2 cellular contexts compared by ENCODE assay signal in the genomic region with DNA sequence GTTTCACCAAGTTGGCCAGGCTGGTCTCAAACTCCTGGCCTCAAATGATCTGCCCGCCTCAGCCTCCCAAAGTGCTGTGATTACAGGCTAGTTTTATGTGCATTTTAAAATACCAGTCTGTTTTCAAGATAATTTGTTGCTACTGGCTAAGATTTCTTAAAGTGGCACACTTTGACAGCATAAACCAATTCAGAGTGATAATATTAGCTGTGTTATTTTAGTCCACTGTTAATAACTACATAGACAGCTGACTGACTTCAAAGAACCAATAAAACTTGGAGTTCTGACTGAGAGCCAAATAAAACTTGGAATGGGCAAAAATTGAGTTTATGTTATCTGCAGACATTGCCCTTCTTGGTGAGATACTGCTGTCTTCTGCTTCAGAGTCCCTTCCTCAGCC.
TF ChIP-seq lines count a peak whose summit lies in the region.

No MANE protein-coding gene starts in this region.

TF ChIP-seq in SK-N-SH, 30 proteins besides CTCF, POLR2A, EP300 and RAD21 (continued from another document):
- TF ChIP-seq, protein P1, sequence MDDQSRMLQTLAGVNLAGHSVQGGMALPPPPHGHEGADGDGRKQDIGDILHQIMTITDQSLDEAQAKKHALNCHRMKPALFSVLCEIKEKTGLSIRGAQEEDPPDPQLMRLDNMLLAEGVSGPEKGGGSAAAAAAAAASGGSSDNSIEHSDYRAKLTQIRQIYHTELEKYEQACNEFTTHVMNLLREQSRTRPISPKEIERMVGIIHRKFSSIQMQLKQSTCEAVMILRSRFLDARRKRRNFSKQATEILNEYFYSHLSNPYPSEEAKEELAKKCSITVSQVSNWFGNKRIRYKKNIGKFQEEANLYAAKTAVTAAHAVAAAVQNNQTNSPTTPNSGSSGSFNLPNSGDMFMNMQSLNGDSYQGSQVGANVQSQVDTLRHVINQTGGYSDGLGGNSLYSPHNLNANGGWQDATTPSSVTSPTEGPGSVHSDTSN (IDR thresholded peaks at IDR 0.05), result no peak
- TF ChIP-seq FOSL2 (IDR thresholded peaks at IDR 0.05; ENCODE audit: borderline replicate concordance, low read depth), result no peak
- TF ChIP-seq RXRA (IDR thresholded peaks at IDR 0.05; ENCODE audit: borderline replicate concordance, low read depth), result no peak
- TF ChIP-seq, protein P2, sequence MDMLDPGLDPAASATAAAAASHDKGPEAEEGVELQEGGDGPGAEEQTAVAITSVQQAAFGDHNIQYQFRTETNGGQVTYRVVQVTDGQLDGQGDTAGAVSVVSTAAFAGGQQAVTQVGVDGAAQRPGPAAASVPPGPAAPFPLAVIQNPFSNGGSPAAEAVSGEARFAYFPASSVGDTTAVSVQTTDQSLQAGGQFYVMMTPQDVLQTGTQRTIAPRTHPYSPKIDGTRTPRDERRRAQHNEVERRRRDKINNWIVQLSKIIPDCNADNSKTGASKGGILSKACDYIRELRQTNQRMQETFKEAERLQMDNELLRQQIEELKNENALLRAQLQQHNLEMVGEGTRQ (IDR thresholded peaks at IDR 0.05; ENCODE audit: borderline replicate concordance, low read depth, low read length), result no peak
- TF ChIP-seq POLR2AphosphoS5 (IDR thresholded peaks at IDR 0.05; ENCODE audit: low read depth, low read length), result no peak
- TF ChIP-seq ELF1 (IDR thresholded peaks at IDR 0.05), result no peak
- TF ChIP-seq NRF1 (IDR thresholded peaks at IDR 0.05; ENCODE audit: low read depth, low read length), result no peak

TF ChIP-seq in SK-N-SH treated with all-trans-retinoic acid at 6 μM for 48 hours, 23 proteins besides CTCF, POLR2A, EP300 and RAD21 (continued from another document):
- TF ChIP-seq, protein P3, sequence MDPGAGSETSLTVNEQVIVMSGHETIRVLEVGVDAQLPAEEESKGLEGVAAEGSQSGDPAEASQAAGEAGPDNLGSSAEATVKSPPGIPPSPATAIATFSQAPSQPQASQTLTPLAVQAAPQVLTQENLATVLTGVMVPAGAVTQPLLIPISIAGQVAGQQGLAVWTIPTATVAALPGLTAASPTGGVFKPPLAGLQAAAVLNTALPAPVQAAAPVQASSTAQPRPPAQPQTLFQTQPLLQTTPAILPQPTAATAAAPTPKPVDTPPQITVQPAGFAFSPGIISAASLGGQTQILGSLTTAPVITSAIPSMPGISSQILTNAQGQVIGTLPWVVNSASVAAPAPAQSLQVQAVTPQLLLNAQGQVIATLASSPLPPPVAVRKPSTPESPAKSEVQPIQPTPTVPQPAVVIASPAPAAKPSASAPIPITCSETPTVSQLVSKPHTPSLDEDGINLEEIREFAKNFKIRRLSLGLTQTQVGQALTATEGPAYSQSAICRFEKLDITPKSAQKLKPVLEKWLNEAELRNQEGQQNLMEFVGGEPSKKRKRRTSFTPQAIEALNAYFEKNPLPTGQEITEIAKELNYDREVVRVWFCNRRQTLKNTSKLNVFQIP (CRISPR knock-in tag; IDR thresholded peaks at IDR 0.05; ENCODE audit: borderline replicate concordance, low read depth), result no peak
